1 cellular context compared by ENCODE assay signal in genomic region chr5:141878771-141879759, GRCh38.
TF ChIP-seq lines count a peak whose summit lies in the region.

No MANE protein-coding gene starts in this region.

TF ChIP-seq in K562, 482 proteins besides CTCF, POLR2A, EP300 and RAD21 (continued from another document):
- TF ChIP-seq NR0B1 (IDR thresholded peaks at IDR 0.05; ENCODE audit: partially characterized antibody): no peak
- TF ChIP-seq THRA (IDR thresholded peaks at IDR 0.05): no peak
- no peak for TF ChIP-seq ZBTB17 (CRISPR knock-in tag; IDR thresholded peaks at IDR 0.05)
- peak; percentile 40; the same call in 1 of the 2 replicates for TF ChIP-seq MAX (CRISPR knock-in tag; IDR thresholded peaks at IDR 0.05)
- TF ChIP-seq CBFA2T3 (IDR thresholded peaks at IDR 0.05): 0 out of 2 replicates have a peak, but pooled peaks have one; percentile 9
- no peak for TF ChIP-seq EP400 (IDR thresholded peaks at IDR 0.05)
- no peak for TF ChIP-seq ZNF740 (CRISPR knock-in tag; IDR thresholded peaks at IDR 0.05)
- TF ChIP-seq ZNF740 (tag; IDR thresholded peaks at IDR 0.05): 0 out of 4 replicates have a peak, but pooled peaks of 1 of the 2 experiments have one; percentile 6
- TF ChIP-seq HSF4 (CRISPR knock-in tag; IDR thresholded peaks at IDR 0.05; ENCODE audit: borderline replicate concordance): no peak
- TF ChIP-seq KDM1A (IDR thresholded peaks at IDR 0.05): 0 out of 4 replicates have a peak, but pooled peaks of 1 of the 2 experiments have one; percentile 17
- TF ChIP-seq HEY1 (CRISPR knock-in tag; IDR thresholded peaks at IDR 0.05; ENCODE audit: borderline replicate concordance): no peak
